ENCODE assay signal across 1 cellular context in genomic region chr2:11155326-11156059, GRCh38.
TF ChIP-seq lines count a peak whose summit lies in the region.

Gene SLC66A3, plus strand, starts transcription at chr2:11155467. Its CDS starts 80 bp downstream, at chr2:11155547.

TF ChIP-seq in HepG2, 621 proteins besides CTCF, POLR2A, EP300 and RAD21 (continued from another document and continues in another):
- TF ChIP-seq REST (IDR thresholded peaks at IDR 0.05; ENCODE audit: borderline replicate concordance in 1 of 2, low read depth in 1 of 2, low read length in 2 of 2) (no peak), TBL1XR1 (IDR thresholded peaks at IDR 0.05; ENCODE audit: borderline replicate concordance, low read length, partially characterized antibody) (no peak), HOXD1 (CRISPR knock-in tag; IDR thresholded peaks at IDR 0.05) (0 out of 2 replicates have a peak, but pooled peaks have one; percentile 23), KMT2B (CRISPR knock-in tag; IDR thresholded peaks at IDR 0.05) (peak; percentile 13; the same call in 1 of the 2 replicates), NR2F6 (IDR thresholded peaks at IDR 0.05) (no peak), NR2F6 (CRISPR knock-in tag; IDR thresholded peaks at IDR 0.05) (no peak), SIX1 (CRISPR knock-in tag; IDR thresholded peaks at IDR 0.05; ENCODE audit: borderline replicate concordance) (peak; percentile 54; the same call in 1 of the 2 replicates), ZNF776 (CRISPR knock-in tag; IDR thresholded peaks at IDR 0.05) (peak; percentile 96), STAG1 (CRISPR knock-in tag; IDR thresholded peaks at IDR 0.05) (peak; percentile 43), GLMP (CRISPR knock-in tag; IDR thresholded peaks at IDR 0.05; ENCODE audit: borderline replicate concordance) (no peak), ZNF777 (CRISPR knock-in tag; IDR thresholded peaks at IDR 0.05) (peak; percentile 45; the same call in 1 of the 2 replicates), TFE3 (CRISPR knock-in tag; IDR thresholded peaks at IDR 0.05) (no peak), MTA1 (CRISPR knock-in tag; IDR thresholded peaks at IDR 0.05; ENCODE audit: borderline replicate concordance) (no peak; the same call in 1 of the 2 replicates), HNF1B (CRISPR knock-in tag; IDR thresholded peaks at IDR 0.05) (peak; percentile 71), ZNF772 (CRISPR knock-in tag; IDR thresholded peaks at IDR 0.05) (peak; percentile 88; the same call in 1 of the 2 replicates), ZNF800 (CRISPR knock-in tag; IDR thresholded peaks at IDR 0.05) (peak; percentile 96), RFXAP (CRISPR knock-in tag; IDR thresholded peaks at IDR 0.05; ENCODE audit: borderline replicate concordance) (peak; percentile 31; the same call in 1 of the 2 replicates), ZNF720 (CRISPR knock-in tag; IDR thresholded peaks at IDR 0.05) (no peak), ZNF737 (CRISPR knock-in tag; IDR thresholded peaks at IDR 0.05; ENCODE audit: borderline replicate concordance) (no peak), NFYB (CRISPR knock-in tag; IDR thresholded peaks at IDR 0.05) (peak; percentile 35; the same call in 1 of the 2 replicates), E2F5 (CRISPR knock-in tag; conservative IDR thresholded peaks at IDR 0.05) (no peak), ZBTB2 (CRISPR knock-in tag; IDR thresholded peaks at IDR 0.05; ENCODE audit: low read depth) (peak; percentile 73), RCOR2 (CRISPR knock-in tag; IDR thresholded peaks at IDR 0.05) (peak; percentile 53; the same call in 1 of the 2 replicates), ZBTB43 (CRISPR knock-in tag; conservative IDR thresholded peaks at IDR 0.05) (peak; percentile 35; the same call in 1 of the 2 replicates), TBX3 (IDR thresholded peaks at IDR 0.05; ENCODE audit: borderline replicate concordance) (no peak), ZNF124 (CRISPR knock-in tag; IDR thresholded peaks at IDR 0.05) (peak; percentile 22; the same call in 1 of the 2 replicates), ZSCAN5A (CRISPR knock-in tag; IDR thresholded peaks at IDR 0.05; ENCODE audit: borderline replicate concordance) (no peak), SMAD1 (CRISPR knock-in tag; IDR thresholded peaks at IDR 0.05; ENCODE audit: borderline replicate concordance, low read depth) (peak; percentile 77; the same call in 1 of the 2 replicates), ZFP41 (CRISPR knock-in tag; IDR thresholded peaks at IDR 0.05; ENCODE audit: borderline replicate concordance) (0 out of 2 replicates have a peak, but pooled peaks have one; percentile 75), ZNF616 (CRISPR knock-in tag; IDR thresholded peaks at IDR 0.05; ENCODE audit: low read depth) (no peak), SALL2 (CRISPR knock-in tag; IDR thresholded peaks at IDR 0.05) (peak; percentile 29; the same call in 1 of the 2 replicates), ZNF276 (CRISPR knock-in tag; IDR thresholded peaks at IDR 0.05; ENCODE audit: low read depth) (no peak), CHCHD3 (CRISPR knock-in tag; IDR thresholded peaks at IDR 0.05) (0 out of 2 replicates have a peak, but pooled peaks have one; percentile 26), ZNF350 (CRISPR knock-in tag; IDR thresholded peaks at IDR 0.05; ENCODE audit: borderline replicate concordance, low read depth) (peak; percentile 43; the same call in 1 of the 2 replicates), EED (CRISPR knock-in tag; IDR thresholded peaks at IDR 0.05) (peak; percentile 78; the same call in 1 of the 2 replicates), ISL2 (CRISPR knock-in tag; IDR thresholded peaks at IDR 0.05) (peak; percentile 48), ZKSCAN5 (CRISPR knock-in tag; IDR thresholded peaks at IDR 0.05) (no peak), ADNP (CRISPR knock-in tag; IDR thresholded peaks at IDR 0.05) (no peak; the same call in 1 of the 2 replicates), USF2 (IDR thresholded peaks at IDR 0.05; ENCODE audit: low read depth, low read length) (no peak), USF2 (CRISPR knock-in tag; IDR thresholded peaks at IDR 0.05; ENCODE audit: borderline replicate concordance) (no peak), ASH2L (IDR thresholded peaks at IDR 0.05; ENCODE audit: insufficient read length, low read depth, low read length) (peak; percentile 35)
